13 cellular contexts compared by ENCODE assay signal in genomic region chr9:68643901-68644809, GRCh38.
DNase-seq lines count a peak whose midpoint lies in the region; ATAC-seq and TF ChIP-seq lines count a peak whose summit lies in the region.
"Had no signal": no experiment of that assay in that cellular context is flagged by ENCODE, and none has a peak within 500 bp of the region (broad histone marks: within the 10 kb centered on the region; RNA-seq: fewer than 3 reads in every experiment).

No MANE protein-coding gene starts in this region.

- WGBS in prostate gland, result 47% methylated on average over 11 of the region's 11 CpGs

- intact Hi-C loops in head of caudate nucleus (cut with DNase I) (no loop called here), prostate gland (cut with DNase I) (no loop called here)
- intact Hi-C loops in activated T-helper 1 cell treated with anti-CD3 and anti-CD28 coated beads, Interleukin-12 subunit alpha, Interleukin-12 subunit beta, Interleukin-2, Interleukin-4 antibody, amounts not matched to agents 30 ng/mL and 10 ng/mL and 1 ng/mL, durations not matched to agents 14 hours and 24 hours and 36 hours (cut with micrococcal nuclease), result loop anchor here (5.0 kb wide), 1 partner anchor 42 kb away; no protein-coding TSS in a partner anchor

- H3K4me3 ChIP-seq in prostate gland, result no peak overlapping the region
- H3K4me3 ChIP-seq: cardiac muscle cell, testis had no signal

- no peaks in the 10 kb centered on the region for H3K36me3 ChIP-seq in prostate gland
- H3K36me3 ChIP-seq: cardiac muscle cell had no signal

- peak; percentile 38 for DNase-seq in DMS53 (lab: John Stamatoyannopoulos, UW)
- DNase-seq in DMS53 treated with DMSO at 0.1 percent for 48 hours (lab: John Stamatoyannopoulos, UW; ENCODE audit: unreplicated experiment), result no peak
- peak; percentile 40 for DNase-seq in NCI-H69 (lab: John Stamatoyannopoulos, UW)
- no peak for DNase-seq in stimulated activated effector memory CD8-positive, alpha-beta T cell treated with anti-CD3 and anti-CD28 coated beads, Interleukin-12 subunit alpha, Interleukin-12 subunit beta, amount 100 ng/mL, for 72 hours (ENCODE audit: low spot score in 2 of 2)
- DNase-seq in head of caudate nucleus, result no peak
- no peak for DNase-seq in prostate gland (ENCODE audit: low spot score)
- no peak for DNase-seq in activated T-helper 1 cell treated with anti-CD3 and anti-CD28 coated beads, Interleukin-12 subunit alpha, Interleukin-12 subunit beta, Interleukin-2, Interleukin-4 antibody, amounts not matched to agents 30 ng/mL and 10 ng/mL and 1 ng/mL, durations not matched to agents 14 hours and 24 hours and 36 hours (ENCODE audit: low spot score)
- DNase-seq: activated CD4-positive, CD25-positive, alpha-beta regulatory T cell; NCI-H1694; testis had no signal

- H3K27me3 ChIP-seq in prostate gland (replicated peaks; ENCODE audit: insufficient read depth), result no peaks in the 10 kb centered on the region
- H3K27me3 ChIP-seq: cardiac muscle cell, testis had no signal

- peak; percentile 54 for ATAC-seq in HG02840 (IDR thresholded peaks at IDR 0.05; ENCODE audit: low FRiP score, unreplicated experiment)
- peak; percentile 6 for ATAC-seq in stimulated activated effector memory CD8-positive, alpha-beta T cell treated with anti-CD3 and anti-CD28 coated beads, Interleukin-12 subunit alpha, Interleukin-12 subunit beta, amount 100 ng/mL, for 72 hours

- no peak overlapping the region for H3K4me3 Mint-ChIP-seq in stimulated activated effector memory CD8-positive, alpha-beta T cell treated with anti-CD3 and anti-CD28 coated beads, Interleukin-12 subunit alpha, Interleukin-12 subunit beta, amount 100 ng/mL, for 72 hours
- no peak overlapping the region for H3K4me3 Mint-ChIP-seq in activated T-helper 1 cell treated with anti-CD3 and anti-CD28 coated beads, Interleukin-12 subunit alpha, Interleukin-12 subunit beta, Interleukin-2, Interleukin-4 antibody, amounts not matched to agents 30 ng/mL and 10 ng/mL and 1 ng/mL, durations not matched to agents 14 hours and 24 hours and 36 hours

- no peaks in the 10 kb centered on the region for H3K4me1 ChIP-seq in prostate gland (replicated peaks)

- no peaks in the 10 kb centered on the region for H3K36me3 Mint-ChIP-seq in stimulated activated effector memory CD8-positive, alpha-beta T cell treated with anti-CD3 and anti-CD28 coated beads, Interleukin-12 subunit alpha, Interleukin-12 subunit beta, amount 100 ng/mL, for 72 hours
- peaks cover 1% of the 10 kb centered on the region for H3K36me3 Mint-ChIP-seq in activated T-helper 1 cell treated with anti-CD3 and anti-CD28 coated beads, Interleukin-12 subunit alpha, Interleukin-12 subunit beta, Interleukin-2, Interleukin-4 antibody, amounts not matched to agents 30 ng/mL and 10 ng/mL and 1 ng/mL, durations not matched to agents 14 hours and 24 hours and 36 hours (ENCODE audit: low read depth)

- TF ChIP-seq CTCF in prostate gland (IDR thresholded peaks at IDR 0.05), result no peak

- H3K9me3 Mint-ChIP-seq in stimulated activated effector memory CD8-positive, alpha-beta T cell treated with anti-CD3 and anti-CD28 coated beads, Interleukin-12 subunit alpha, Interleukin-12 subunit beta, amount 100 ng/mL, for 72 hours, result no peaks in the 10 kb centered on the region
- H3K9me3 Mint-ChIP-seq in activated T-helper 1 cell treated with anti-CD3 and anti-CD28 coated beads, Interleukin-12 subunit alpha, Interleukin-12 subunit beta, Interleukin-2, Interleukin-4 antibody, amounts not matched to agents 30 ng/mL and 10 ng/mL and 1 ng/mL, durations not matched to agents 14 hours and 24 hours and 36 hours, result peaks cover 6% of the 10 kb centered on the region

- TF ChIP-seq POLR2A in prostate gland (IDR thresholded peaks at IDR 0.05), result no peak

- no peaks in the 10 kb centered on the region for H3K4me1 Mint-ChIP-seq in stimulated activated effector memory CD8-positive, alpha-beta T cell treated with anti-CD3 and anti-CD28 coated beads, Interleukin-12 subunit alpha, Interleukin-12 subunit beta, amount 100 ng/mL, for 72 hours
- H3K4me1 Mint-ChIP-seq in activated T-helper 1 cell treated with anti-CD3 and anti-CD28 coated beads, Interleukin-12 subunit alpha, Interleukin-12 subunit beta, Interleukin-2, Interleukin-4 antibody, amounts not matched to agents 30 ng/mL and 10 ng/mL and 1 ng/mL, durations not matched to agents 14 hours and 24 hours and 36 hours (ENCODE audit: low read depth), result peaks cover 29% of the 10 kb centered on the region

- no peak overlapping the region for H3K27ac ChIP-seq in prostate gland
- H3K27ac ChIP-seq: 22Rv1, cardiac muscle cell, testis had no signal

- H3K27me3 Mint-ChIP-seq in activated T-helper 1 cell treated with anti-CD3 and anti-CD28 coated beads, Interleukin-12 subunit alpha, Interleukin-12 subunit beta, Interleukin-2, Interleukin-4 antibody, amounts not matched to agents 30 ng/mL and 10 ng/mL and 1 ng/mL, durations not matched to agents 14 hours and 24 hours and 36 hours (ENCODE audit: insufficient read depth), result no peaks in the 10 kb centered on the region

- no peaks in the 10 kb centered on the region for H3K9me3 ChIP-seq in prostate gland
- H3K9me3 ChIP-seq: testis had no signal

- no peak overlapping the region for H3K27ac Mint-ChIP-seq in stimulated activated effector memory CD8-positive, alpha-beta T cell treated with anti-CD3 and anti-CD28 coated beads, Interleukin-12 subunit alpha, Interleukin-12 subunit beta, amount 100 ng/mL, for 72 hours
- no peak overlapping the region for H3K27ac Mint-ChIP-seq in activated T-helper 1 cell treated with anti-CD3 and anti-CD28 coated beads, Interleukin-12 subunit alpha, Interleukin-12 subunit beta, Interleukin-2, Interleukin-4 antibody, amounts not matched to agents 30 ng/mL and 10 ng/mL and 1 ng/mL, durations not matched to agents 14 hours and 24 hours and 36 hours

Comparison
In these comparisons a context has a peak if more than half of its experiments do, and no peak if none do; other contexts are left out.
1. DNase-seq: peak in DMS53 (single experiment) and NCI-H69 (single experiment); none in DMS53 treated with DMSO at 0.1 percent for 48 hours (single experiment), stimulated activated effector memory CD8-positive, alpha-beta T cell treated with anti-CD3 and anti-CD28 coated beads, Interleukin-12 subunit alpha, Interleukin-12 subunit beta, amount 100 ng/mL, for 72 hours (0 of 2), head of caudate nucleus (0 of 42), prostate gland (single experiment) and activated T-helper 1 cell treated with anti-CD3 and anti-CD28 coated beads, Interleukin-12 subunit alpha, Interleukin-12 subunit beta, Interleukin-2, Interleukin-4 antibody, amounts not matched to agents 30 ng/mL and 10 ng/mL and 1 ng/mL, durations not matched to agents 14 hours and 24 hours and 36 hours (single experiment).